1 cellular context compared by ENCODE assay signal in the genomic region with DNA sequence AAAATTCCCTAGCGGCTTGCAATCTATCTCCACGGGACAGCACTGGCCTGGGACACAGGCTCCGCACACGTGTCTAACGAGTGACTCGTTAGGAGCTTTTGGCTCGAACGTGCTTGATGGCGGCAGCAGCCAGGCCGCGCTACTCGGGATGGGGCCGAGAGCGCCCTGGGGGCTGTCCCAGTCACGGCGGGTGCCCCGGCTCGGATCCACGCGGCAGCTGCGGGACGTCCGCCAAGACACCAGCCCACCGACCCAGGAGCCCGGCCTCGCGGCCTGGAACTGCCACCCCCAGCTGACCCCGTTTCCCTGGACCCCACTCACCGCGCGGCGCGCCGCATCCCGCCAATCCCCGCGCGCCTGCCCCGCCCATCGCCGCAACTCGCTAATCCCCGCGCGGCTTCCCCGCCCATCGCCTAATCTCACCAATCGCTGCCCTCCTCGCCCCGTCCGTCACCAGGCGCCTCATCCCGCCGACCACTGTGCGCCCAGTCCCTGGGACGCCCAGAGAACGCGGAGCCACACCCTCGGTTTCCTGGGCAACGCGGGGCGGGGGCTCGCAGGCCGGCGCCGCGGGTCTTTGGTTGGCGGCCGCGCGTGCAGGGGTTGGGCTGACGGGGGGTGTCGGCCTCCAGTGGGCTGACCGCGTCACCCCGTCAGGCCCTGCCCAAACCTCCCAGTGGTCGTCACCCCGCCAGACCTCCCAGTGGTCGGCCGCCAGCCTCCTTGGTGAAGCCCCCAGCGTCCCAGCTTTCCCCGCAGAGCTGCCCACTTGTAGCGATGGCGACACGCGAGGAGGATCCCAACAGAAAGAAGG.
A peak's percentile ranks its signal among the peaks of the same experiment; 100 is the strongest.
TF ChIP-seq lines count a peak whose summit lies in the region.

A gene (minus strand): TSS at position 359 of the 814 bp plus-strand sequence. CDS start 1,495 bp downstream, outside the sequence.

TF ChIP-seq in HepG2, 621 proteins besides CTCF, POLR2A, EP300 and RAD21 (continued from another document and continues in another):
- TF ChIP-seq, protein P1, sequence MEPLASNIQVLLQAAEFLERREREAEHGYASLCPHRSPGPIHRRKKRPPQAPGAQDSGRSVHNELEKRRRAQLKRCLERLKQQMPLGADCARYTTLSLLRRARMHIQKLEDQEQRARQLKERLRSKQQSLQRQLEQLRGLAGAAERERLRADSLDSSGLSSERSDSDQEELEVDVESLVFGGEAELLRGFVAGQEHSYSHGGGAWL (CRISPR knock-in tag; IDR thresholded peaks at IDR 0.05) = peak; percentile 71
- TF ChIP-seq ZMYM4 (CRISPR knock-in tag; IDR thresholded peaks at IDR 0.05) = peak; percentile 59; the same call in 1 of the 2 replicates
- no peak for TF ChIP-seq MTF1 (CRISPR knock-in tag; IDR thresholded peaks at IDR 0.05)
- no peak; the same call in 1 of the 2 replicates for TF ChIP-seq ZNF468 (CRISPR knock-in tag; IDR thresholded peaks at IDR 0.05)
- peak; percentile 69; the same call in 1 of the 2 replicates for TF ChIP-seq ZNF747 (CRISPR knock-in tag; IDR thresholded peaks at IDR 0.05; ENCODE audit: borderline replicate concordance)
- TF ChIP-seq, protein P2, sequence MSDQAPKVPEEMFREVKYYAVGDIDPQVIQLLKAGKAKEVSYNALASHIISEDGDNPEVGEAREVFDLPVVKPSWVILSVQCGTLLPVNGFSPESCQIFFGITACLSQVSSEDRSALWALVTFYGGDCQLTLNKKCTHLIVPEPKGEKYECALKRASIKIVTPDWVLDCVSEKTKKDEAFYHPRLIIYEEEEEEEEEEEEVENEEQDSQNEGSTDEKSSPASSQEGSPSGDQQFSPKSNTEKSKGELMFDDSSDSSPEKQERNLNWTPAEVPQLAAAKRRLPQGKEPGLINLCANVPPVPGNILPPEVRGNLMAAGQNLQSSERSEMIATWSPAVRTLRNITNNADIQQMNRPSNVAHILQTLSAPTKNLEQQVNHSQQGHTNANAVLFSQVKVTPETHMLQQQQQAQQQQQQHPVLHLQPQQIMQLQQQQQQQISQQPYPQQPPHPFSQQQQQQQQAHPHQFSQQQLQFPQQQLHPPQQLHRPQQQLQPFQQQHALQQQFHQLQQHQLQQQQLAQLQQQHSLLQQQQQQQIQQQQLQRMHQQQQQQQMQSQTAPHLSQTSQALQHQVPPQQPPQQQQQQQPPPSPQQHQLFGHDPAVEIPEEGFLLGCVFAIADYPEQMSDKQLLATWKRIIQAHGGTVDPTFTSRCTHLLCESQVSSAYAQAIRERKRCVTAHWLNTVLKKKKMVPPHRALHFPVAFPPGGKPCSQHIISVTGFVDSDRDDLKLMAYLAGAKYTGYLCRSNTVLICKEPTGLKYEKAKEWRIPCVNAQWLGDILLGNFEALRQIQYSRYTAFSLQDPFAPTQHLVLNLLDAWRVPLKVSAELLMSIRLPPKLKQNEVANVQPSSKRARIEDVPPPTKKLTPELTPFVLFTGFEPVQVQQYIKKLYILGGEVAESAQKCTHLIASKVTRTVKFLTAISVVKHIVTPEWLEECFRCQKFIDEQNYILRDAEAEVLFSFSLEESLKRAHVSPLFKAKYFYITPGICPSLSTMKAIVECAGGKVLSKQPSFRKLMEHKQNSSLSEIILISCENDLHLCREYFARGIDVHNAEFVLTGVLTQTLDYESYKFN (CRISPR knock-in tag; conservative IDR thresholded peaks at IDR 0.05) = 0 out of 2 replicates have a peak, but pooled peaks have one; percentile 30
- TF ChIP-seq, protein P3, sequence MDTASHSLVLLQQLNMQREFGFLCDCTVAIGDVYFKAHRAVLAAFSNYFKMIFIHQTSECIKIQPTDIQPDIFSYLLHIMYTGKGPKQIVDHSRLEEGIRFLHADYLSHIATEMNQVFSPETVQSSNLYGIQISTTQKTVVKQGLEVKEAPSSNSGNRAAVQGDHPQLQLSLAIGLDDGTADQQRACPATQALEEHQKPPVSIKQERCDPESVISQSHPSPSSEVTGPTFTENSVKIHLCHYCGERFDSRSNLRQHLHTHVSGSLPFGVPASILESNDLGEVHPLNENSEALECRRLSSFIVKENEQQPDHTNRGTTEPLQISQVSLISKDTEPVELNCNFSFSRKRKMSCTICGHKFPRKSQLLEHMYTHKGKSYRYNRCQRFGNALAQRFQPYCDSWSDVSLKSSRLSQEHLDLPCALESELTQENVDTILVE (CRISPR knock-in tag; IDR thresholded peaks at IDR 0.05) = no peak
- TF ChIP-seq, protein P4, sequence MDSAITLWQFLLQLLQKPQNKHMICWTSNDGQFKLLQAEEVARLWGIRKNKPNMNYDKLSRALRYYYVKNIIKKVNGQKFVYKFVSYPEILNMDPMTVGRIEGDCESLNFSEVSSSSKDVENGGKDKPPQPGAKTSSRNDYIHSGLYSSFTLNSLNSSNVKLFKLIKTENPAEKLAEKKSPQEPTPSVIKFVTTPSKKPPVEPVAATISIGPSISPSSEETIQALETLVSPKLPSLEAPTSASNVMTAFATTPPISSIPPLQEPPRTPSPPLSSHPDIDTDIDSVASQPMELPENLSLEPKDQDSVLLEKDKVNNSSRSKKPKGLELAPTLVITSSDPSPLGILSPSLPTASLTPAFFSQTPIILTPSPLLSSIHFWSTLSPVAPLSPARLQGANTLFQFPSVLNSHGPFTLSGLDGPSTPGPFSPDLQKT (CRISPR knock-in tag; IDR thresholded peaks at IDR 0.05; ENCODE audit: borderline replicate concordance) = no peak
- TF ChIP-seq GTF3A (CRISPR knock-in tag; conservative IDR thresholded peaks at IDR 0.05) = no peak
- no peak for TF ChIP-seq PRPF4 (IDR thresholded peaks at IDR 0.05; ENCODE audit: low read depth, low read length, poor library complexity, severe bottlenecking)
- TF ChIP-seq, protein P5, sequence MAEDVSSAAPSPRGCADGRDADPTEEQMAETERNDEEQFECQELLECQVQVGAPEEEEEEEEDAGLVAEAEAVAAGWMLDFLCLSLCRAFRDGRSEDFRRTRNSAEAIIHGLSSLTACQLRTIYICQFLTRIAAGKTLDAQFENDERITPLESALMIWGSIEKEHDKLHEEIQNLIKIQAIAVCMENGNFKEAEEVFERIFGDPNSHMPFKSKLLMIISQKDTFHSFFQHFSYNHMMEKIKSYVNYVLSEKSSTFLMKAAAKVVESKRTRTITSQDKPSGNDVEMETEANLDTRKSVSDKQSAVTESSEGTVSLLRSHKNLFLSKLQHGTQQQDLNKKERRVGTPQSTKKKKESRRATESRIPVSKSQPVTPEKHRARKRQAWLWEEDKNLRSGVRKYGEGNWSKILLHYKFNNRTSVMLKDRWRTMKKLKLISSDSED (CRISPR knock-in tag; IDR thresholded peaks at IDR 0.05) = 0 out of 2 replicates have a peak, but pooled peaks have one; percentile 58
- TF ChIP-seq ZNF225 (CRISPR knock-in tag; IDR thresholded peaks at IDR 0.05) = no peak; the same call in 1 of the 2 replicates
- TF ChIP-seq NFYC (CRISPR knock-in tag; IDR thresholded peaks at IDR 0.05) = peak; percentile 89
- TF ChIP-seq ZNF572 (CRISPR knock-in tag; IDR thresholded peaks at IDR 0.05) = no peak
- TF ChIP-seq, protein P6, sequence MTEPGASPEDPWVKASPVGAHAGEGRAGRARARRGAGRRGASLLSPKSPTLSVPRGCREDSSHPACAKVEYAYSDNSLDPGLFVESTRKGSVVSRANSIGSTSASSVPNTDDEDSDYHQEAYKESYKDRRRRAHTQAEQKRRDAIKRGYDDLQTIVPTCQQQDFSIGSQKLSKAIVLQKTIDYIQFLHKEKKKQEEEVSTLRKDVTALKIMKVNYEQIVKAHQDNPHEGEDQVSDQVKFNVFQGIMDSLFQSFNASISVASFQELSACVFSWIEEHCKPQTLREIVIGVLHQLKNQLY (CRISPR knock-in tag; IDR thresholded peaks at IDR 0.05) = peak; percentile 74; the same call in 1 of the 2 replicates
- TF ChIP-seq, protein P7, sequence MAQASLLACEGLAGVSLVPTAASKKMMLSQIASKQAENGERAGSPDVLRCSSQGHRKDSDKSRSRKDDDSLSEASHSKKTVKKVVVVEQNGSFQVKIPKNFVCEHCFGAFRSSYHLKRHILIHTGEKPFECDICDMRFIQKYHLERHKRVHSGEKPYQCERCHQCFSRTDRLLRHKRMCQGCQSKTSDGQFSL (CRISPR knock-in tag; IDR thresholded peaks at IDR 0.05) = no peak
- TF ChIP-seq FOXA3 (CRISPR knock-in tag; IDR thresholded peaks at IDR 0.05) = no peak
- TF ChIP-seq SP4 (CRISPR knock-in tag; IDR thresholded peaks at IDR 0.05) = peak; percentile 100
- TF ChIP-seq MXI1 (IDR thresholded peaks at IDR 0.05; ENCODE audit: borderline replicate concordance, low read depth, low read length) = peak; percentile 29; the same call in 1 of the 3 replicates
- TF ChIP-seq, protein P8, sequence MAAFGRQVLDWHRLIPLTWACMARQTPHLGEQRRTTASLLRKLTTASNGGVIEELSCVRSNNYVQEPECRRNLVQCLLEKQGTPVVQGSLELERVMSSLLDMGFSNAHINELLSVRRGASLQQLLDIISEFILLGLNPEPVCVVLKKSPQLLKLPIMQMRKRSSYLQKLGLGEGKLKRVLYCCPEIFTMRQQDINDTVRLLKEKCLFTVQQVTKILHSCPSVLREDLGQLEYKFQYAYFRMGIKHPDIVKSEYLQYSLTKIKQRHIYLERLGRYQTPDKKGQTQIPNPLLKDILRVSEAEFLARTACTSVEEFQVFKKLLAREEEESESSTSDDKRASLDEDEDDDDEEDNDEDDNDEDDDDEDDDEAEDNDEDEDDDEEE (CRISPR knock-in tag; IDR thresholded peaks at IDR 0.05) = peak; percentile 95; the same call in 1 of the 2 replicates
- peak; percentile 30; the same call in 1 of the 2 replicates for TF ChIP-seq TARDBP (CRISPR knock-in tag; IDR thresholded peaks at IDR 0.05)
- TF ChIP-seq MLLT10 (CRISPR knock-in tag; IDR thresholded peaks at IDR 0.05) = no peak
- no peak for TF ChIP-seq ZNF33A (CRISPR knock-in tag; IDR thresholded peaks at IDR 0.05; ENCODE audit: borderline replicate concordance)
- no peak for TF ChIP-seq ZNF138 (CRISPR knock-in tag; IDR thresholded peaks at IDR 0.05; ENCODE audit: low read depth)
- no peak for TF ChIP-seq ZNF510 (CRISPR knock-in tag; IDR thresholded peaks at IDR 0.05; ENCODE audit: low read depth)
- TF ChIP-seq AGO1 (IDR thresholded peaks at IDR 0.05; ENCODE audit: low read depth, low read length, poor library complexity, severe bottlenecking) = no peak
- TF ChIP-seq ZFP36 (IDR thresholded peaks at IDR 0.05; ENCODE audit: borderline replicate concordance, low read depth, low read length, partially characterized antibody) = no peak
- TF ChIP-seq ZFP37 (CRISPR knock-in tag; IDR thresholded peaks at IDR 0.05; ENCODE audit: borderline replicate concordance) = no peak
- TF ChIP-seq ZNF205 (CRISPR knock-in tag; IDR thresholded peaks at IDR 0.05) = no peak
- TF ChIP-seq, protein P9, sequence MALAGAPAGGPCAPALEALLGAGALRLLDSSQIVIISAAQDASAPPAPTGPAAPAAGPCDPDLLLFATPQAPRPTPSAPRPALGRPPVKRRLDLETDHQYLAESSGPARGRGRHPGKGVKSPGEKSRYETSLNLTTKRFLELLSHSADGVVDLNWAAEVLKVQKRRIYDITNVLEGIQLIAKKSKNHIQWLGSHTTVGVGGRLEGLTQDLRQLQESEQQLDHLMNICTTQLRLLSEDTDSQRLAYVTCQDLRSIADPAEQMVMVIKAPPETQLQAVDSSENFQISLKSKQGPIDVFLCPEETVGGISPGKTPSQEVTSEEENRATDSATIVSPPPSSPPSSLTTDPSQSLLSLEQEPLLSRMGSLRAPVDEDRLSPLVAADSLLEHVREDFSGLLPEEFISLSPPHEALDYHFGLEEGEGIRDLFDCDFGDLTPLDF (CRISPR knock-in tag; IDR thresholded peaks at IDR 0.05) = peak; percentile 67
- TF ChIP-seq, protein P10, sequence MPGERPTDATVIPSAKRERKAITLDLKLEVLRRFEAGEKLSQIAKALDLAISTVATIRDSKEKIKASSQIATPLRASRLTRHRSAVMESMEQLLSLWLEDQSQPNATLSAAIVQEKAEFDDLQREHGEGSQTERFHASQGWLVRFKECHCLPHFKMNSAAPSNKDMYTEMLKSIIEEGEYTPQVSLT (CRISPR knock-in tag; IDR thresholded peaks at IDR 0.05; ENCODE audit: borderline replicate concordance, low read depth) = no peak
- TF ChIP-seq, protein P11, sequence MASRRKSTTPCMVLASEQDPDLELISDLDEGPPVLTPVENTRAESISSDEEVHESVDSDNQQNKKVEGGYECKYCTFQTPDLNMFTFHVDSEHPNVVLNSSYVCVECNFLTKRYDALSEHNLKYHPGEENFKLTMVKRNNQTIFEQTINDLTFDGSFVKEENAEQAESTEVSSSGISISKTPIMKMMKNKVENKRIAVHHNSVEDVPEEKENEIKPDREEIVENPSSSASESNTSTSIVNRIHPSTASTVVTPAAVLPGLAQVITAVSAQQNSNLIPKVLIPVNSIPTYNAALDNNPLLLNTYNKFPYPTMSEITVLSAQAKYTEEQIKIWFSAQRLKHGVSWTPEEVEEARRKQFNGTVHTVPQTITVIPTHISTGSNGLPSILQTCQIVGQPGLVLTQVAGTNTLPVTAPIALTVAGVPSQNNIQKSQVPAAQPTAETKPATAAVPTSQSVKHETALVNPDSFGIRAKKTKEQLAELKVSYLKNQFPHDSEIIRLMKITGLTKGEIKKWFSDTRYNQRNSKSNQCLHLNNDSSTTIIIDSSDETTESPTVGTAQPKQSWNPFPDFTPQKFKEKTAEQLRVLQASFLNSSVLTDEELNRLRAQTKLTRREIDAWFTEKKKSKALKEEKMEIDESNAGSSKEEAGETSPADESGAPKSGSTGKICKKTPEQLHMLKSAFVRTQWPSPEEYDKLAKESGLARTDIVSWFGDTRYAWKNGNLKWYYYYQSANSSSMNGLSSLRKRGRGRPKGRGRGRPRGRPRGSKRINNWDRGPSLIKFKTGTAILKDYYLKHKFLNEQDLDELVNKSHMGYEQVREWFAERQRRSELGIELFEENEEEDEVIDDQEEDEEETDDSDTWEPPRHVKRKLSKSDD (CRISPR knock-in tag; IDR thresholded peaks at IDR 0.05; ENCODE audit: low read depth) = peak; percentile 69; the same call in 1 of the 2 replicates
- no peak for TF ChIP-seq ZNF644 (CRISPR knock-in tag; IDR thresholded peaks at IDR 0.05; ENCODE audit: low read depth)
- no peak for TF ChIP-seq ZNF598 (CRISPR knock-in tag; IDR thresholded peaks at IDR 0.05; ENCODE audit: borderline replicate concordance)
- TF ChIP-seq KLF6 (CRISPR knock-in tag; IDR thresholded peaks at IDR 0.05) = peak; percentile 83
- TF ChIP-seq MTF2 (CRISPR knock-in tag; IDR thresholded peaks at IDR 0.05; ENCODE audit: borderline replicate concordance) = no peak
- TF ChIP-seq NCOA5 (CRISPR knock-in tag; IDR thresholded peaks at IDR 0.05) = no peak
- TF ChIP-seq, protein P12, sequence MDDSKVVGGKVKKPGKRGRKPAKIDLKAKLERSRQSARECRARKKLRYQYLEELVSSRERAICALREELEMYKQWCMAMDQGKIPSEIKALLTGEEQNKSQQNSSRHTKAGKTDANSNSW (CRISPR knock-in tag; IDR thresholded peaks at IDR 0.05; ENCODE audit: borderline replicate concordance) = no peak
- peak; percentile 66 for TF ChIP-seq YY1 (IDR thresholded peaks at IDR 0.05; ENCODE audit: insufficient read depth, insufficient replicate concordance, low read depth, low read length)
- TF ChIP-seq THAP11 (CRISPR knock-in tag; IDR thresholded peaks at IDR 0.05) = no peak
- no peak for TF ChIP-seq SRSF9 (IDR thresholded peaks at IDR 0.05; ENCODE audit: borderline replicate concordance, insufficient read depth, low read depth, low read length, poor library complexity, severe bottlenecking)
- TF ChIP-seq ZNF782 (CRISPR knock-in tag; IDR thresholded peaks at IDR 0.05; ENCODE audit: borderline replicate concordance) = peak; percentile 72; the same call in 1 of the 2 replicates
- peak; percentile 86 for TF ChIP-seq SAP130 (CRISPR knock-in tag; IDR thresholded peaks at IDR 0.05; ENCODE audit: low read depth)
- TF ChIP-seq, protein P13, sequence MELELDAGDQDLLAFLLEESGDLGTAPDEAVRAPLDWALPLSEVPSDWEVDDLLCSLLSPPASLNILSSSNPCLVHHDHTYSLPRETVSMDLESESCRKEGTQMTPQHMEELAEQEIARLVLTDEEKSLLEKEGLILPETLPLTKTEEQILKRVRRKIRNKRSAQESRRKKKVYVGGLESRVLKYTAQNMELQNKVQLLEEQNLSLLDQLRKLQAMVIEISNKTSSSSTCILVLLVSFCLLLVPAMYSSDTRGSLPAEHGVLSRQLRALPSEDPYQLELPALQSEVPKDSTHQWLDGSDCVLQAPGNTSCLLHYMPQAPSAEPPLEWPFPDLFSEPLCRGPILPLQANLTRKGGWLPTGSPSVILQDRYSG (CRISPR knock-in tag; IDR thresholded peaks at IDR 0.05) = no peak
- no peak for TF ChIP-seq JDP2 (CRISPR knock-in tag; IDR thresholded peaks at IDR 0.05; ENCODE audit: borderline replicate concordance)
